Comparison of ENCODE assay signal across 13 cellular contexts in genomic region chrX:42833550-42833940, GRCh38. TPM values are rescaled to one million over a fixed set of nuclear protein-coding genes. Genes with fewer than 3 reads are reported as not detected.
"Had no signal": no experiment of that assay in that cellular context is flagged by ENCODE, and none has a peak within 500 bp of the region (broad histone marks: within the 10 kb centered on the region; RNA-seq: fewer than 3 reads in every experiment).

No MANE protein-coding gene starts in this region.

RNA-seq across cellular contexts. Expression of gene PPP1R2C, which starts 55.6 kb away (rescaled TPM):
- total RNA-seq: activated CD4-positive, alpha-beta T cell treated with anti-CD3 and anti-CD28 coated beads for 36 hours; activated CD4-positive, alpha-beta T cell treated with anti-CD3 and anti-CD28 coated beads, Interleukin-2, amount 10 ng/mL, durations not matched to agents 7 days and 5 days; activated CD8-positive, alpha-beta T cell treated with anti-CD3 and anti-CD28 coated beads, Interleukin-2, amount 10 ng/mL, durations not matched to agents 7 days and 5 days; activated naive CD8-positive, alpha-beta T cell treated with anti-CD3 and anti-CD28 coated beads, Interleukin-2, amount 10 ng/mL, durations not matched to agents 7 days and 5 days; activated T-helper 2 cell treated with anti-CD3 and anti-CD28 coated beads, Interferon-gamma antibody, Interleukin-2, Interleukin-4, amounts not matched to agents 10 μg/mL and 5 μg/mL and 100 μg/mL, durations not matched to agents 14 hours and 24 hours and 36 hours; ascending aorta; IMR-90; K562; RPMI7951; SJSA1; WTC11 had no signal
- polyA plus RNA-seq: adipose tissue, IMR-90, K562, SK-N-SH had no signal
